31 cellular contexts compared by ENCODE assay signal in the genomic region with DNA sequence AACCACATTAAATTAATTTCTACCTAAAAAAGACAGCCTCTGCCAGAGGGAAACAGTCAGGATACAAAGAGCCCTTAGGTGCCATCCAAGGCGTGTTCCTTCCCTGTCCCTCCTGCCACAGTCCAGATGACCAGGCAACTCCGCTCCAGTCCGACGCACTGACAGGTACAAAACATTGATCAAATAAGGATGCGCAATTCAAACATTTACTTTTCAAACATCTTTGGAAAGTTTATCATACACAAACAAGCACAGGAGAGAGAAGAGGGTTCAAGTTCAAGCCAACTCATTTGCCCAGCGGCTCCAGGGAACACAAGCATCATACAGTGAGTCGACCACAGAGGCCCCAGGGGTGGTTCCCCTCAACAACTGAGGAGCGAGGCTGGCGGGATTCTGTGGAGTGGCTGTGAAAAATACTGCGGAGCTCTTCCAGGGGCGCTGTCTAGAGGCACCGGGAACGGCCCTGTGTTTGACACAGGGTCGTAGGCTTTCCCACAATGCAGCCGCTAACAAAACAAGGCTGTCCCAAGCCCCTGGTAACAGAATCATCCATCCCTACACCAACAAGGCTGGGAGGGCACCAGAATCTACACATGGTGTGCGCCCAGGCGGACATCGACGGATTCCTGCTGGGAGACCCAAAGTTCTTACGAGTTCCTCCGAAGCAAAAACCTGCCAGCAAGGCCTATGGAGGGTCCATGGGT.
"Had no signal": no experiment of that assay in that cellular context is flagged by ENCODE, and none has a peak within 500 bp of the region (broad histone marks: within the 10 kb centered on the region; RNA-seq: fewer than 3 reads in every experiment).

No MANE protein-coding gene starts in this region.

- FAIRE-seq: endometrium had no signal

- ATAC-seq: activated naive CD8-positive, alpha-beta T cell treated with anti-CD3 and anti-CD28 coated beads, Interleukin-2, amount 50 U/mL, for 24 hours; heart right ventricle; left lung; T-helper 17 cell had no signal

- H3K4me1 ChIP-seq: left lung, parathyroid adenoma, right atrium auricular region, uterus had no signal

- H3K79me2 ChIP-seq: parathyroid adenoma had no signal

- H2AFZ ChIP-seq: parathyroid adenoma had no signal

- H3K27me3 Mint-ChIP-seq: activated naive CD4-positive, alpha-beta T cell treated with anti-CD3 and anti-CD28 coated beads, Interleukin-2, amount 50 U/mL, for 24 hours had no signal

- H3K4me1 Mint-ChIP-seq: activated CD4-positive, alpha-beta T cell treated with anti-CD3 and anti-CD28 coated beads, Interleukin-2, amount 10 ng/mL, durations not matched to agents 24 days and 14 days; activated naive CD4-positive, alpha-beta T cell treated with anti-CD3 and anti-CD28 coated beads, Interleukin-2, amount 50 U/mL, for 24 hours; activated naive CD8-positive, alpha-beta T cell treated with anti-CD3 and anti-CD28 coated beads, Interleukin-2, amount 50 U/mL, for 24 hours; T-helper 17 cell had no signal

- H3K9ac ChIP-seq: parathyroid adenoma had no signal

- H3K27ac ChIP-seq: epithelial cell of prostate, esophagus squamous epithelium, heart right ventricle, left lung, parathyroid adenoma, right atrium auricular region, thoracic aorta, uterus had no signal

- H3K27me3 ChIP-seq: left lung, right atrium auricular region, uterus had no signal

- H3K9me3 Mint-ChIP-seq: activated CD4-positive, alpha-beta T cell treated with anti-CD3 and anti-CD28 coated beads, Interleukin-2, amount 10 ng/mL, durations not matched to agents 24 days and 14 days; activated naive CD4-positive, alpha-beta T cell treated with anti-CD3 and anti-CD28 coated beads, Interleukin-2, amount 50 U/mL, for 24 hours; activated T-helper 1 cell treated with anti-CD3 and anti-CD28 coated beads, Interleukin-12 subunit alpha, Interleukin-12 subunit beta, Interleukin-2, Interleukin-4 antibody, amounts not matched to agents 30 ng/mL and 10 ng/mL and 1 ng/mL, durations not matched to agents 14 hours and 24 hours and 36 hours; dendritic cell treated with granulocyte-macrophage colony-stimulating factor and Interleukin-4, amounts not matched to agents 40 ng/mL and 50 ng/mL, for 4 days; stimulated activated naive CD8-positive, alpha-beta T cell treated with anti-CD3 and anti-CD28 coated beads, Interleukin-15, Interleukin-2, amounts not matched to agents 100 ng/mL and 50 ng/mL, for 24 hours had no signal

- H3K27ac Mint-ChIP-seq: activated CD4-positive, alpha-beta memory T cell treated with anti-CD3 and anti-CD28 coated beads for 36 hours; activated CD4-positive, alpha-beta T cell treated with anti-CD3 and anti-CD28 coated beads, Interleukin-2, amount 10 ng/mL, durations not matched to agents 24 days and 14 days; activated naive CD4-positive, alpha-beta T cell treated with anti-CD3 and anti-CD28 coated beads, Interleukin-2, amount 50 U/mL, for 24 hours; activated naive CD8-positive, alpha-beta T cell treated with anti-CD3 and anti-CD28 coated beads, Interleukin-2, amount 50 U/mL, for 24 hours; activated T-helper 1 cell treated with anti-CD3 and anti-CD28 coated beads, Interleukin-12 subunit alpha, Interleukin-12 subunit beta, Interleukin-2, Interleukin-4 antibody, amounts not matched to agents 30 ng/mL and 10 ng/mL and 1 ng/mL, durations not matched to agents 14 hours and 24 hours and 36 hours; dendritic cell treated with granulocyte-macrophage colony-stimulating factor and Interleukin-4, amounts not matched to agents 40 ng/mL and 50 ng/mL, for 4 days; nephron progenitor cell; stimulated activated naive CD8-positive, alpha-beta T cell treated with anti-CD3 and anti-CD28 coated beads, Interleukin-15, Interleukin-2, amounts not matched to agents 100 ng/mL and 50 ng/mL, for 24 hours; T-helper 17 cell had no signal

- H3K36me3 ChIP-seq: esophagus squamous epithelium, heart right ventricle, left lung, right atrium auricular region, thoracic aorta, uterus had no signal

- H3K36me3 Mint-ChIP-seq: activated CD4-positive, alpha-beta memory T cell treated with anti-CD3 and anti-CD28 coated beads for 36 hours; activated naive CD4-positive, alpha-beta T cell treated with anti-CD3 and anti-CD28 coated beads, Interleukin-2, amount 50 U/mL, for 24 hours had no signal

- DNase-seq: activated CD4-positive, alpha-beta memory T cell treated with anti-CD3 and anti-CD28 coated beads for 36 hours; activated CD4-positive, alpha-beta T cell treated with anti-CD3 and anti-CD28 coated beads, Interleukin-2, amount 10 ng/mL, durations not matched to agents 24 days and 14 days; activated CD4-positive, CD25-positive, alpha-beta regulatory T cell treated with anti-CD3 and anti-CD28 coated beads, Interleukin-2, amount 50 U/mL, for 72 hours; activated CD8-positive, alpha-beta memory T cell treated with anti-CD3 and anti-CD28 coated beads, Interleukin-2, amount 50 U/mL, for 4 hours; activated gamma-delta T cell treated with Interleukin-2 at 50 U/mL for 16 hours; activated naive CD8-positive, alpha-beta T cell treated with anti-CD3 and anti-CD28 coated beads, Interleukin-2, amount 50 U/mL, for 24 hours; activated T-cell treated with anti-CD3 and anti-CD28 coated beads, Interleukin-2, amount 50 U/mL, for 1 hour; amygdala; central memory CD4-positive, alpha-beta T cell; effector CD4-positive, alpha-beta T cell; esophagus squamous epithelium; foreskin melanocyte; heart right ventricle; kidney glomerular epithelial cell; nephron progenitor cell; nucleus accumbens; stimulated activated CD4-positive, alpha-beta T cell treated with anti-CD3 and anti-CD28 coated beads, Interleukin-4, amount 100 ng/mL, for 1 hour; T-helper 17 cell; T1000; trophoblast cell; uterus had no signal

- H3K4me3 Mint-ChIP-seq: activated CD4-positive, alpha-beta memory T cell treated with anti-CD3 and anti-CD28 coated beads for 36 hours; activated CD4-positive, alpha-beta T cell treated with anti-CD3 and anti-CD28 coated beads, Interleukin-2, amount 10 ng/mL, durations not matched to agents 24 days and 14 days; activated naive CD4-positive, alpha-beta T cell treated with anti-CD3 and anti-CD28 coated beads, Interleukin-2, amount 50 U/mL, for 24 hours; activated naive CD8-positive, alpha-beta T cell treated with anti-CD3 and anti-CD28 coated beads, Interleukin-2, amount 50 U/mL, for 24 hours; activated T-helper 1 cell treated with anti-CD3 and anti-CD28 coated beads, Interleukin-12 subunit alpha, Interleukin-12 subunit beta, Interleukin-2, Interleukin-4 antibody, amounts not matched to agents 30 ng/mL and 10 ng/mL and 1 ng/mL, durations not matched to agents 14 hours and 24 hours and 36 hours; dendritic cell treated with granulocyte-macrophage colony-stimulating factor and Interleukin-4, amounts not matched to agents 40 ng/mL and 50 ng/mL, for 4 days; nephron progenitor cell; stimulated activated naive CD8-positive, alpha-beta T cell treated with anti-CD3 and anti-CD28 coated beads, Interleukin-15, Interleukin-2, amounts not matched to agents 100 ng/mL and 50 ng/mL, for 24 hours; T-helper 17 cell had no signal

- H3K4me3 ChIP-seq: esophagus squamous epithelium, heart right ventricle, left lung, right atrium auricular region, thoracic aorta, uterus had no signal

- H3K9me3 ChIP-seq: esophagus squamous epithelium, heart right ventricle, left lung, right atrium auricular region, thoracic aorta, uterus had no signal
